In the genomic region with DNA sequence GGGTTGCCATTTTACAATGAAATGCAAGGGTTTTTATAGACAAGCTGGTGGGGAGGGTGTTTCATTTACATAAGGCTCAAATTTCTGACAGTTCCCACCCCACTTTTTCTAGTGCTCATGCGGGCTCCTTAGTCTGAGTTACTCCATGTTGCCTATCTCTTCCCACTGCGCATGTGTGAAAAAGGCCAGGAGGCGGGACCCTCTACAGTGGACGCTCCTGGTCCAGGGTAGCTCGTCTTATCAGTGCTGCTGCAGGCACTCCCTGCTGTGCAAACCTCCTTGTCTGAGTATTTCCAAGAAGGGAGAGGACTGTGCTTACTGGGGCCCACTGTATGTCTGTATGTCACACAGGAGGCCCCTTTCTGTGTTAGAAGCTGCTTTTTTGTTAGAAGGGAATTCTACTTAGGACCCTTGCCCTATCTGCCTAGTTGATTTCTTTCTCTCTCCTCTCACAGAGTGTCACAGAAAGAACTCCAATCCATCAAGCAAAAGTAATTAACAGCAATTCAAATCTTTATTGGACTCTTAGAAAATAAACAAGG, we compare ENCODE assay signal across 1 cellular context.
TF ChIP-seq lines count a peak whose summit lies in the region.

No MANE protein-coding gene starts in this region.

TF ChIP-seq in HepG2, 621 proteins besides CTCF, POLR2A, EP300 and RAD21:
- TF ChIP-seq ZNF180 (CRISPR knock-in tag; IDR thresholded peaks at IDR 0.05; ENCODE audit: borderline replicate concordance, low read depth) (no peak), ESRRA (CRISPR knock-in tag; IDR thresholded peaks at IDR 0.05; ENCODE audit: low read depth) (no peak)
